ENCODE assay signal across 8 cellular contexts in the genomic region with DNA sequence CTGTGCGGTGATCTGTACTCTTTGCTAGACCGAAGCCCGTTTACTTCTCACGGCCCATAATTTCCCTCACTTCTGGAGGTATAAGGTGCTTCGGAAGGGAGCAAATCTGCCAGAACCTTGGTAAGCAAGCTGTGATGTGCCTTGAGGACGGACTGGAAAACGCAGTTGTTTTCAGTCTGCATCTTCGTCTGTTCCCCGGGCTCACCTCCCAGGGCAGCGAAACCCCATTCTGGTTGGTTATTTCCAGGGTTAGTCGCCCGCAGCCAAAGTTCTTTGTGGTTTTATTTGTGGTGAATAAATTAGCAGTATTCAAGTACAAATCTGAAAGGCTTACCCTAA. TPM values are rescaled to one million over a fixed set of nuclear protein-coding genes. Genes with fewer than 3 reads are reported as not detected.
A peak's percentile ranks its signal among the peaks of the same experiment; 100 is the strongest.
DNase-seq lines count a peak whose midpoint lies in the region; ATAC-seq and TF ChIP-seq lines count a peak whose summit lies in the region.

No MANE protein-coding gene starts in this region.

- H3K9me3 ChIP-seq in BLaER1 = no peaks in the 10 kb centered on the region
- H3K9me3 ChIP-seq in hepatocyte (ENCODE audit: low read depth) = no peaks in the 10 kb centered on the region

- peak overlapping the region; percentile 82 for H3K4me3 Mint-ChIP-seq in activated T-helper 17 cell treated with anti-CD3 and anti-CD28 coated beads, Interleukin-2, amount 50 U/mL, for 72 hours

- peaks cover 29% of the 10 kb centered on the region for H3K79me2 ChIP-seq in hepatocyte

- H3K27ac ChIP-seq in BLaER1 (peak overlapping the region; percentile 84), hepatocyte (peak overlapping the region; percentile 71), skin epidermis (peak overlapping the region in 20 of 21 experiments; percentile 55 to 87 (median 81))

- H3K4me3 ChIP-seq in BLaER1 (peak overlapping the region; percentile 93), hepatocyte (peak overlapping the region; percentile 44), skin epidermis (peak overlapping the region; percentile 52 to 90 (median 71))

- WGBS in hepatocyte (ENCODE audit: low lambda C conversion rate, missing lambda C conversion rate) = 6% methylated on average over 12 of the region's 12 CpGs

- no peaks in the 10 kb centered on the region for H3K27me3 Mint-ChIP-seq in activated T-helper 17 cell treated with anti-CD3 and anti-CD28 coated beads, Interleukin-2, amount 50 U/mL, for 72 hours

- peaks cover 28% of the 10 kb centered on the region for H3K36me3 ChIP-seq in BLaER1
- no peaks in the 10 kb centered on the region for H3K36me3 ChIP-seq in hepatocyte (replicated peaks; ENCODE audit: insufficient read depth, low read depth)

- peak overlapping the region; percentile 81 for H3K27ac Mint-ChIP-seq in activated T-helper 17 cell treated with anti-CD3 and anti-CD28 coated beads, Interleukin-2, amount 50 U/mL, for 72 hours

- peaks cover 11% of the 10 kb centered on the region for H3K4me1 Mint-ChIP-seq in activated T-helper 17 cell treated with anti-CD3 and anti-CD28 coated beads, Interleukin-2, amount 50 U/mL, for 72 hours

- TF ChIP-seq CTCF in hepatocyte (IDR thresholded peaks at IDR 0.05; ENCODE audit: poor library complexity) = no peak

- H4K20me1 ChIP-seq in BLaER1 (peaks cover 5% of the 10 kb centered on the region; the same call in 1 of the 2 replicates), hepatocyte (ENCODE audit: insufficient read depth, poor library complexity, severe bottlenecking) (no peaks in the 10 kb centered on the region)

- H3K9ac ChIP-seq in BLaER1 = peak overlapping the region; percentile 85

- H3K4me1 ChIP-seq in BLaER1 = peaks cover 20% of the 10 kb centered on the region
- peaks cover 12% of the 10 kb centered on the region for H3K4me1 ChIP-seq in hepatocyte (ENCODE audit: insufficient read depth)

- no peaks in the 10 kb centered on the region for H3K9me3 Mint-ChIP-seq in activated T-helper 17 cell treated with anti-CD3 and anti-CD28 coated beads, Interleukin-2, amount 50 U/mL, for 72 hours

- H3K36me3 Mint-ChIP-seq in activated T-helper 17 cell treated with anti-CD3 and anti-CD28 coated beads, Interleukin-2, amount 50 U/mL, for 72 hours (ENCODE audit: low read depth) = peaks cover 53% of the 10 kb centered on the region

- H3K9me2 ChIP-seq in hepatocyte (replicated peaks; ENCODE audit: insufficient read depth) = no peaks in the 10 kb centered on the region

- H3K27me3 ChIP-seq in BLaER1 (no peaks in the 10 kb centered on the region), hepatocyte (no peaks in the 10 kb centered on the region)

- H2AFZ ChIP-seq in hepatocyte = peak overlapping the region; percentile 57

- peak overlapping the region; percentile 87 for H3K4me2 ChIP-seq in BLaER1
- peak overlapping the region; percentile 94 for H3K4me2 ChIP-seq in hepatocyte

- ATAC-seq in GM19397 (IDR thresholded peaks at IDR 0.05; ENCODE audit: unreplicated experiment) (peak; percentile 26), HG03565 (IDR thresholded peaks at IDR 0.05; ENCODE audit: unreplicated experiment) (peak; percentile 11)
- ATAC-seq in activated T-helper 17 cell treated with anti-CD3 and anti-CD28 coated beads, Interleukin-2, amount 50 U/mL, for 72 hours (replicated peaks) = peak; percentile 30

- DNase-seq in hepatocyte (ENCODE audit: low spot score) (no peak), DMS153 treated with DMSO at 0.1 percent for 48 hours (lab: John Stamatoyannopoulos, UW; ENCODE audit: unreplicated experiment) (no peak), NCI-H1436 (lab: John Stamatoyannopoulos, UW) (no peak)

RNA-seq across cellular contexts. Expression of a gene that starts 0.4 kb away (rescaled TPM):
- total RNA-seq in activated T-helper 17 cell treated with anti-CD3 and anti-CD28 coated beads, Interleukin-2, amount 50 U/mL, for 72 hours = 10 to 100 TPM; 19.2 to 25.4 TPM
- 45.9 and 64.1 TPM in 2 replicates for total RNA-seq in hepatocyte
- 55.5 and 64.2 TPM in 2 replicates for polyA plus RNA-seq in hepatocyte

RNA-seq across cellular contexts. Expression of a gene that starts 25.0 kb away (rescaled TPM):
- total RNA-seq in activated T-helper 17 cell treated with anti-CD3 and anti-CD28 coated beads, Interleukin-2, amount 50 U/mL, for 72 hours = 10 to 100 TPM; 13.5 to 18.0 TPM
- total RNA-seq in hepatocyte = 7.5 and 12.2 TPM in 2 replicates
- 29.1 and 31.4 TPM in 2 replicates for polyA plus RNA-seq in hepatocyte

RNA-seq across cellular contexts. Expression of a gene that starts 33.9 kb away (rescaled TPM):
- 1 to 10 TPM; 6.2 to 8.7 TPM for total RNA-seq in activated T-helper 17 cell treated with anti-CD3 and anti-CD28 coated beads, Interleukin-2, amount 50 U/mL, for 72 hours
- total RNA-seq in hepatocyte = 11.8 and 14.5 TPM in 2 replicates
- 5.9 and 7.7 TPM in 2 replicates for polyA plus RNA-seq in hepatocyte
